ENCODE assay signal across 20 cellular contexts in genomic region chr4:143586080-143586479, GRCh38.
A peak's percentile ranks its signal among the peaks of the same experiment; 100 is the strongest.
DNase-seq lines count a peak whose midpoint lies in the region; ATAC-seq and TF ChIP-seq lines count a peak whose summit lies in the region.
"Had no signal": no experiment of that assay in that cellular context is flagged by ENCODE, and none has a peak within 500 bp of the region (broad histone marks: within the 10 kb centered on the region; RNA-seq: fewer than 3 reads in every experiment).

No MANE protein-coding gene starts in this region.

- H3K27ac ChIP-seq in colonic mucosa = no peak overlapping the region
- H3K27ac ChIP-seq: A549, dorsolateral prefrontal cortex, hepatocyte, prostate gland, thyroid gland had no signal

- no peaks in the 10 kb centered on the region for H3K4me1 ChIP-seq in colonic mucosa
- H3K4me1 ChIP-seq: A549, prostate gland, thyroid gland had no signal

- no peaks in the 10 kb centered on the region for H3K9me3 ChIP-seq in colonic mucosa
- H3K9me3 ChIP-seq: A549, prostate gland, thyroid gland had no signal

- TF ChIP-seq CTCF in astrocyte of the spinal cord (IDR thresholded peaks at IDR 0.05; ENCODE audit: low read depth, low read length) (no peak), foreskin fibroblast (IDR thresholded peaks at IDR 0.05; ENCODE audit: low read depth, low read length) (no peak), colonic mucosa (IDR thresholded peaks at IDR 0.05) (no peak)

- intact Hi-C loops in colonic mucosa (cut with DNase I) = no loop called here

- H3K36me3 ChIP-seq in colonic mucosa = no peaks in the 10 kb centered on the region
- H3K36me3 ChIP-seq: prostate gland, thyroid gland had no signal

- in situ Hi-C loops in astrocyte of the spinal cord (cut with HindIII; ENCODE audit: low sequenced_read_pairs) = no loop called here

- DNase-seq in A172 (ENCODE audit: low spot score) = peak; percentile 4
- DNase-seq in GM04503 (ENCODE audit: low read depth) = peak; percentile 35
- DNase-seq in astrocyte of the spinal cord (ENCODE audit: low read depth, low spot score) = peak; percentile 62
- peak; percentile 32 to 61 for DNase-seq in foreskin fibroblast
- DNase-seq in NCI-H510A (lab: John Stamatoyannopoulos, UW) = no peak
- no peak for DNase-seq in colonic mucosa
- no peak for DNase-seq in NCI-H1092 treated with DMSO at 0.1 percent for 48 hours (lab: John Stamatoyannopoulos, UW)
- DNase-seq: activated CD4-positive, alpha-beta T cell treated with anti-CD3 and anti-CD28 coated beads for 48 hours; activated CD8-positive, alpha-beta memory T cell treated with anti-CD3 and anti-CD28 coated beads, Interleukin-2, amount 50 U/mL, for 4 hours; activated gamma-delta T cell; dorsolateral prefrontal cortex; H7; naive B cell; NCI-H2029; NCI-H446 treated with DMSO at 0.1 percent for 48 hours; thyroid gland had no signal

- H3K9ac ChIP-seq in colonic mucosa (ENCODE audit: low read depth in 2 of 2, low read length in 2 of 2) = no peak overlapping the region

- ATAC-seq in HG02884 (IDR thresholded peaks at IDR 0.05; ENCODE audit: unreplicated experiment) = no peak
- ATAC-seq: A549 had no signal

- H3K27me3 ChIP-seq in colonic mucosa = no peaks in the 10 kb centered on the region
- H3K27me3 ChIP-seq: dorsolateral prefrontal cortex, hepatocyte, thyroid gland had no signal

- H3K4me3 ChIP-seq in astrocyte of the spinal cord (ENCODE audit: low read depth, low read length) (no peak overlapping the region), foreskin fibroblast (ENCODE audit: low read depth in 1 of 2, low read length in 2 of 2) (no peak overlapping the region), colonic mucosa (no peak overlapping the region)
- H3K4me3 ChIP-seq: A549, dorsolateral prefrontal cortex, hepatocyte, prostate gland, thyroid gland had no signal

Comparison
In these comparisons a context has a peak if more than half of its experiments do, and no peak if none do; other contexts are left out.
1. DNase-seq: peak in A172 (single experiment), GM04503 (single experiment), astrocyte of the spinal cord (single experiment) and foreskin fibroblast (2 of 2); none in NCI-H510A (single experiment), colonic mucosa (single experiment) and NCI-H1092 treated with DMSO at 0.1 percent for 48 hours (single experiment).